In the genomic region with DNA sequence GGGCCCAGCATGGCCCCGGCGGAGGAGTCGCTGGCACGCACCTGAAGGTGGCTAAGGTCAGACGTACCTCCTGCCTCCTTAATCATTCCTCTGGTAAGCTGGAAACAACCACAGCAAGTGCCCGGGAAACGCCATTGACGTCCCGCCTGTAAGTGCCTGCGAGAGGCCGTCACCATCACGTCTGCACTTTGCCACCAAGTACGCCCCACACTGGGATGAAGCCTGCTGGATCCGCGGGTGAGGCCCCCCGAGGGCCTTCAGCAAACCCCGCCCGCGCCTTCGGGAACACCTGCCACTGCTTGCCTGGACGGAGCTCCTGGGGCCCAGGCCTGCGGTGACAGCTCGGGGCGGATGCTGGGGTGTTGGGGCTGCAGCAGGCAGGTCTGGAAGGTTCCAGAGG, we compare ENCODE assay signal across 1 cellular context.
TF ChIP-seq lines count a peak whose summit lies in the region.

No MANE protein-coding gene starts in this region.

TF ChIP-seq in H1, 55 proteins besides CTCF, POLR2A, EP300 and RAD21:
- no peak for TF ChIP-seq SUZ12 (IDR thresholded peaks at IDR 0.05; ENCODE audit: low read length)
- no peak for TF ChIP-seq TBP (IDR thresholded peaks at IDR 0.05; ENCODE audit: low read depth, low read length)
- TF ChIP-seq POU5F1 (IDR thresholded peaks at IDR 0.05; ENCODE audit: low read depth, low read length): no peak
- no peak for TF ChIP-seq ATF3 (IDR thresholded peaks at IDR 0.05; ENCODE audit: insufficient read depth, low read depth, low read length)
- TF ChIP-seq CBX8 (IDR thresholded peaks at IDR 0.05; ENCODE audit: borderline replicate concordance, low read depth, low read length): no peak
- TF ChIP-seq POLR2AphosphoS5 (IDR thresholded peaks at IDR 0.05; ENCODE audit: low read depth, low read length): no peak
- TF ChIP-seq RNF2 (IDR thresholded peaks at IDR 0.05; ENCODE audit: borderline replicate concordance, low read depth, low read length, missing control alignments, poor library complexity, severe bottlenecking): no peak
- TF ChIP-seq KDM5A (IDR thresholded peaks at IDR 0.05; ENCODE audit: low read length): no peak
- TF ChIP-seq, protein P1, sequence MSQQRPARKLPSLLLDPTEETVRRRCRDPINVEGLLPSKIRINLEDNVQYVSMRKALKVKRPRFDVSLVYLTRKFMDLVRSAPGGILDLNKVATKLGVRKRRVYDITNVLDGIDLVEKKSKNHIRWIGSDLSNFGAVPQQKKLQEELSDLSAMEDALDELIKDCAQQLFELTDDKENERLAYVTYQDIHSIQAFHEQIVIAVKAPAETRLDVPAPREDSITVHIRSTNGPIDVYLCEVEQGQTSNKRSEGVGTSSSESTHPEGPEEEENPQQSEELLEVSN (IDR thresholded peaks at IDR 0.05): no peak
- TF ChIP-seq KDM4A (IDR thresholded peaks at IDR 0.05; ENCODE audit: low read depth, low read length, severe bottlenecking): no peak
- TF ChIP-seq EGR1 (IDR thresholded peaks at IDR 0.05; ENCODE audit: borderline replicate concordance, low read depth, low read length): no peak
- no peak for TF ChIP-seq FOSL1 (IDR thresholded peaks at IDR 0.05; ENCODE audit: insufficient read depth, low read depth, low read length)
- TF ChIP-seq CHD2 (IDR thresholded peaks at IDR 0.05; ENCODE audit: low read length): no peak
- TF ChIP-seq SIX5 (IDR thresholded peaks at IDR 0.05; ENCODE audit: low read depth, low read length): no peak
- TF ChIP-seq CBX5 (IDR thresholded peaks at IDR 0.05; ENCODE audit: low read depth, low read length): no peak
- no peak for TF ChIP-seq TAF7 (optimal IDR thresholded peaks at IDR 0.05; ENCODE audit: borderline replicate concordance, low read depth, low read length)
- no peak for TF ChIP-seq SP2 (IDR thresholded peaks at IDR 0.05; ENCODE audit: low read length)
